ENCODE assay signal across 8 cellular contexts in genomic region chr1:229258031-229258850, GRCh38. TPM values are rescaled to one million over a fixed set of nuclear protein-coding genes. Genes with fewer than 3 reads are reported as not detected.
DNase-seq lines count a peak whose midpoint lies in the region; ATAC-seq and TF ChIP-seq lines count a peak whose summit lies in the region.

No MANE protein-coding gene starts in this region.

- H3K27me3 ChIP-seq in right lobe of liver, result no peaks in the 10 kb centered on the region

- TF ChIP-seq POLR2A in right lobe of liver (IDR thresholded peaks at IDR 0.05), result no peak

- no peak overlapping the region for H3K27ac ChIP-seq in coronary artery
- no peak overlapping the region for H3K27ac ChIP-seq in right lobe of liver

- H3K36me3 ChIP-seq in right lobe of liver, result no peaks in the 10 kb centered on the region

- H3K4me1 ChIP-seq in right lobe of liver, result no peaks in the 10 kb centered on the region

- ATAC-seq in GM21723 (IDR thresholded peaks at IDR 0.05; ENCODE audit: unreplicated experiment) (peak; percentile 54), right lobe of liver (peak; percentile 88 to 93 (median 90)), GM19455 (IDR thresholded peaks at IDR 0.05; ENCODE audit: unreplicated experiment) (no peak)

- H3K9me3 ChIP-seq in right lobe of liver, result no peaks in the 10 kb centered on the region

- TF ChIP-seq CTCF in coronary artery (IDR thresholded peaks at IDR 0.05) (peak; percentile 70), right lobe of liver (IDR thresholded peaks at IDR 0.05) (peak; percentile 79 to 91 (median 84))

- H3K4me3 ChIP-seq in coronary artery, result no peak overlapping the region
- H3K4me3 ChIP-seq in right lobe of liver, result no peak overlapping the region

- 19% methylated on average over 5 of the region's 5 CpGs for WGBS in right lobe of liver (ENCODE audit: insufficient coverage, low coverage, low lambda C conversion rate, missing lambda C conversion rate)

- intact Hi-C loops in right lobe of liver (cut with DNase I), result loop anchor here (5.0 to 10.0 kb wide), 3 partner anchors 224 to 593 kb away; no protein-coding TSS in a partner anchor

- DNase-seq in Ammon's horn (ENCODE audit: low spot score), result peak; percentile 89
- DNase-seq in NCI-H446 treated with DMSO at 0.1 percent for 48 hours (lab: John Stamatoyannopoulos, UW), result peak; percentile 42
- peak; percentile 67 for DNase-seq in activated CD4-positive, alpha-beta T cell treated with anti-CD3 and anti-CD28 coated beads for 48 hours
- no peak for DNase-seq in coronary artery (ENCODE audit: low spot score)
- DNase-seq in right lobe of liver, result peak in 1 of 3 donors; percentile 67
- DNase-seq in stimulated activated CD8-positive, alpha-beta memory T cell treated with anti-CD3 and anti-CD28 coated beads, Interleukin-12 subunit alpha, Interleukin-12 subunit beta, amount 100 ng/mL, for 24 hours (ENCODE audit: extremely low read depth), result peak; percentile 19

RNA-seq across cellular contexts. Expression of gene RAB4A, which starts 12.7 kb away (rescaled TPM):
- 10 to 100 TPM; 23.3 to 66.4 (median 50.0) TPM for total RNA-seq in right lobe of liver
